ENCODE assay signal across 1 cellular context in the genomic region with DNA sequence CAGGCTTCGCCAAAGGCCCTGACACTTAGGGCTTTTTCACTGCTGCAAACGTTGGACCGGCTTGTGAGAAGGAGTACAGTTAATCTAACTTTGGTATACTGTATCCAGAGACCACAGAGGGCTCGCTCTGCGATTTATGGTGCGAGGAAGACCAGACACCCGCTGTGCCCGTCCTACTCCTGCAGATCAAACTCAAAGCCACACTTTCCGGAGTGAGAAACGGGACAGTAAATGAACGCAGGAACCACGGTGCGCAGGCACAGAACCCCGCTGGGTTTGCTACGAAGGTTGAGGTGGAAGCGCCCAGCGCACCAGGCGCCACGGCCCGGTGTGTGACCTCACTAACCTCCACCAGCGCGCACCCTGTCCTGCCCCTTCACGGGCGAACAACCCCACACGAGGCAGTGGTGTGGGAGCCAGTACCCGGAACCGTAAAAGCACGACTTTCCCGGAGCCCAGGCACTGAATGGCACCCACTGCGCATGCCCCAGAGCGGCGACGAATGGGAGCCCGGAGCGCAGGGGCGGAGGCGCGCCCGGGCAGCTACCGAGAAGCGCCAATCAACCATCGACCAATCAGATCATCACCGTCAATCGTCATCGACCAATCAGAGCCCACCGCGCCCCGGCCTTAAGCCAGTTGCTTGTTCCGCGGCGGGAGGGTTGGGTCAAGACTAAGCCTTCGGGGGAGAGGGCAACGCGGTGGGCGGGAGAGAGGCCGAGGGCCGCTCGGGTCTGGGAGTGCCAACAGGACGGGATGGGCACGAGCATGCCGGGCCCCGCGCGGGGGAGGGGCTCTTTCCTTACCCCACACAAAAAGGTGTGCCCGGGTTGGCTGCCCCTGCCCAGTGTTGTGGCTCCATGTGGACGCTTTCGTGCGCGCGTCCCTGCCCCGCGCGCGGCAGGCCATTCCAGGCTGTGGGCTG.
TF ChIP-seq lines count a peak whose summit lies in the region.

No MANE protein-coding gene starts in this region.

TF ChIP-seq in K562, 482 proteins besides CTCF, POLR2A, EP300 and RAD21 (continued from another document and continues in another):
- TF ChIP-seq, protein P1, sequence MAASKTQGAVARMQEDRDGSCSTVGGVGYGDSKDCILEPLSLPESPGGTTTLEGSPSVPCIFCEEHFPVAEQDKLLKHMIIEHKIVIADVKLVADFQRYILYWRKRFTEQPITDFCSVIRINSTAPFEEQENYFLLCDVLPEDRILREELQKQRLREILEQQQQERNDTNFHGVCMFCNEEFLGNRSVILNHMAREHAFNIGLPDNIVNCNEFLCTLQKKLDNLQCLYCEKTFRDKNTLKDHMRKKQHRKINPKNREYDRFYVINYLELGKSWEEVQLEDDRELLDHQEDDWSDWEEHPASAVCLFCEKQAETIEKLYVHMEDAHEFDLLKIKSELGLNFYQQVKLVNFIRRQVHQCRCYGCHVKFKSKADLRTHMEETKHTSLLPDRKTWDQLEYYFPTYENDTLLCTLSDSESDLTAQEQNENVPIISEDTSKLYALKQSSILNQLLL (CRISPR knock-in tag; IDR thresholded peaks at IDR 0.05; ENCODE audit: borderline replicate concordance): no peak
- TF ChIP-seq ZNF3 (CRISPR knock-in tag; IDR thresholded peaks at IDR 0.05): no peak
- no peak for TF ChIP-seq U2AF2 (optimal IDR thresholded peaks at IDR 0.05; ENCODE audit: low read depth, low read length)
- peak; percentile 98 to 99 for TF ChIP-seq NRF1 (conservative IDR thresholded peaks at IDR 0.05 in 1 of 2, IDR thresholded peaks at IDR 0.05 in 1 of 2)
- TF ChIP-seq TAF1 (IDR thresholded peaks at IDR 0.05; ENCODE audit: control insufficient read depth, extremely low read depth, insufficient read depth, low read length, severe bottlenecking): peak; percentile 83
- no peak for TF ChIP-seq ZNF146 (CRISPR knock-in tag; IDR thresholded peaks at IDR 0.05; ENCODE audit: unreplicated experiment)
- TF ChIP-seq TRIM28 (IDR thresholded peaks at IDR 0.05): no peak
- TF ChIP-seq CSDE1 (IDR thresholded peaks at IDR 0.05): no peak
- TF ChIP-seq, protein P2, sequence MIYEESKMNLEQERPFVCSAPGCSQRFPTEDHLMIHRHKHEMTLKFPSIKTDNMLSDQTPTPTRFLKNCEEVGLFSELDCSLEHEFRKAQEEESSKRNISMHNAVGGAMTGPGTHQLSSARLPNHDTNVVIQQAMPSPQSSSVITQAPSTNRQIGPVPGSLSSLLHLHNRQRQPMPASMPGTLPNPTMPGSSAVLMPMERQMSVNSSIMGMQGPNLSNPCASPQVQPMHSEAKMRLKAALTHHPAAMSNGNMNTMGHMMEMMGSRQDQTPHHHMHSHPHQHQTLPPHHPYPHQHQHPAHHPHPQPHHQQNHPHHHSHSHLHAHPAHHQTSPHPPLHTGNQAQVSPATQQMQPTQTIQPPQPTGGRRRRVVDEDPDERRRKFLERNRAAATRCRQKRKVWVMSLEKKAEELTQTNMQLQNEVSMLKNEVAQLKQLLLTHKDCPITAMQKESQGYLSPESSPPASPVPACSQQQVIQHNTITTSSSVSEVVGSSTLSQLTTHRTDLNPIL (CRISPR knock-in tag; IDR thresholded peaks at IDR 0.05): no peak
- TF ChIP-seq ZNF347 (CRISPR knock-in tag; IDR thresholded peaks at IDR 0.05; ENCODE audit: low read depth): no peak
- TF ChIP-seq RHOXF2B (CRISPR knock-in tag; conservative IDR thresholded peaks at IDR 0.05): no peak
- TF ChIP-seq NCOA4 (IDR thresholded peaks at IDR 0.05; ENCODE audit: partially characterized antibody): no peak
- no peak for TF ChIP-seq NUFIP1 (IDR thresholded peaks at IDR 0.05; ENCODE audit: partially characterized antibody)
- no peak for TF ChIP-seq ARHGAP35 (IDR thresholded peaks at IDR 0.05; ENCODE audit: partially characterized antibody)
- TF ChIP-seq, protein P3, sequence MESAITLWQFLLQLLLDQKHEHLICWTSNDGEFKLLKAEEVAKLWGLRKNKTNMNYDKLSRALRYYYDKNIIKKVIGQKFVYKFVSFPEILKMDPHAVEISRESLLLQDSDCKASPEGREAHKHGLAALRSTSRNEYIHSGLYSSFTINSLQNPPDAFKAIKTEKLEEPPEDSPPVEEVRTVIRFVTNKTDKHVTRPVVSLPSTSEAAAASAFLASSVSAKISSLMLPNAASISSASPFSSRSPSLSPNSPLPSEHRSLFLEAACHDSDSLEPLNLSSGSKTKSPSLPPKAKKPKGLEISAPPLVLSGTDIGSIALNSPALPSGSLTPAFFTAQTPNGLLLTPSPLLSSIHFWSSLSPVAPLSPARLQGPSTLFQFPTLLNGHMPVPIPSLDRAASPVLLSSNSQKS (CRISPR knock-in tag; IDR thresholded peaks at IDR 0.05): no peak
- TF ChIP-seq POLR2AphosphoS5 (IDR thresholded peaks at IDR 0.05; ENCODE audit: control insufficient read depth, insufficient read depth, low read depth, low read length): peak; percentile 58; the same call in 1 of the 2 replicates
- TF ChIP-seq, protein P4, sequence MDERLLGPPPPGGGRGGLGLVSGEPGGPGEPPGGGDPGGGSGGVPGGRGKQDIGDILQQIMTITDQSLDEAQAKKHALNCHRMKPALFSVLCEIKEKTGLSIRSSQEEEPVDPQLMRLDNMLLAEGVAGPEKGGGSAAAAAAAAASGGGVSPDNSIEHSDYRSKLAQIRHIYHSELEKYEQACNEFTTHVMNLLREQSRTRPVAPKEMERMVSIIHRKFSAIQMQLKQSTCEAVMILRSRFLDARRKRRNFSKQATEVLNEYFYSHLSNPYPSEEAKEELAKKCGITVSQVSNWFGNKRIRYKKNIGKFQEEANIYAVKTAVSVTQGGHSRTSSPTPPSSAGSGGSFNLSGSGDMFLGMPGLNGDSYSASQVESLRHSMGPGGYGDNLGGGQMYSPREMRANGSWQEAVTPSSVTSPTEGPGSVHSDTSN (CRISPR knock-in tag; IDR thresholded peaks at IDR 0.05; ENCODE audit: low read depth): peak; percentile 53; the same call in 1 of the 2 replicates
- TF ChIP-seq, protein P4 (tag; conservative IDR thresholded peaks at IDR 0.05; ENCODE audit: low read depth): peak; percentile 89
- no peak for TF ChIP-seq NFE2L1 (tag; IDR thresholded peaks at IDR 0.05; ENCODE audit: borderline replicate concordance, low read depth)
- no peak for TF ChIP-seq EZH2 (IDR thresholded peaks at IDR 0.05; ENCODE audit: borderline replicate concordance, low read depth, low read length)
- TF ChIP-seq ZNF695 (CRISPR knock-in tag; IDR thresholded peaks at IDR 0.05): no peak
- TF ChIP-seq BACH1 (tag; IDR thresholded peaks at IDR 0.05): no peak
- TF ChIP-seq RFX1 (IDR thresholded peaks at IDR 0.05): no peak
- TF ChIP-seq, protein P5, sequence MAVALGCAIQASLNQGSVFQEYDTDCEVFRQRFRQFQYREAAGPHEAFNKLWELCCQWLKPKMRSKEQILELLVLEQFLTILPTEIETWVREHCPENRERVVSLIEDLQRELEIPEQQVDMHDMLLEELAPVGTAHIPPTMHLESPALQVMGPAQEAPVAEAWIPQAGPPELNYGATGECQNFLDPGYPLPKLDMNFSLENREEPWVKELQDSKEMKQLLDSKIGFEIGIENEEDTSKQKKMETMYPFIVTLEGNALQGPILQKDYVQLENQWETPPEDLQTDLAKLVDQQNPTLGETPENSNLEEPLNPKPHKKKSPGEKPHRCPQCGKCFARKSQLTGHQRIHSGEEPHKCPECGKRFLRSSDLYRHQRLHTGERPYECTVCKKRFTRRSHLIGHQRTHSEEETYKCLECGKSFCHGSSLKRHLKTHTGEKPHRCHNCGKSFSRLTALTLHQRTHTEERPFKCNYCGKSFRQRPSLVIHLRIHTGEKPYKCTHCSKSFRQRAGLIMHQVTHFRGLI (CRISPR knock-in tag; IDR thresholded peaks at IDR 0.05): no peak
- TF ChIP-seq CBX1 (IDR thresholded peaks at IDR 0.05; ENCODE audit: low read depth): peak; percentile 51; the same call in 1 of the 2 replicates
- TF ChIP-seq, protein P6, sequence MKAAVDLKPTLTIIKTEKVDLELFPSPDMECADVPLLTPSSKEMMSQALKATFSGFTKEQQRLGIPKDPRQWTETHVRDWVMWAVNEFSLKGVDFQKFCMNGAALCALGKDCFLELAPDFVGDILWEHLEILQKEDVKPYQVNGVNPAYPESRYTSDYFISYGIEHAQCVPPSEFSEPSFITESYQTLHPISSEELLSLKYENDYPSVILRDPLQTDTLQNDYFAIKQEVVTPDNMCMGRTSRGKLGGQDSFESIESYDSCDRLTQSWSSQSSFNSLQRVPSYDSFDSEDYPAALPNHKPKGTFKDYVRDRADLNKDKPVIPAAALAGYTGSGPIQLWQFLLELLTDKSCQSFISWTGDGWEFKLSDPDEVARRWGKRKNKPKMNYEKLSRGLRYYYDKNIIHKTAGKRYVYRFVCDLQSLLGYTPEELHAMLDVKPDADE (conservative IDR thresholded peaks at IDR 0.05; ENCODE audit: control insufficient read depth, low read depth, low read length): no peak
- no peak for TF ChIP-seq FIP1L1 (IDR thresholded peaks at IDR 0.05; ENCODE audit: low read depth, low read length, poor library complexity, severe bottlenecking)
- TF ChIP-seq ZNF134 (CRISPR knock-in tag; conservative IDR thresholded peaks at IDR 0.05): no peak
- peak; percentile 76 for TF ChIP-seq CHD2 (IDR thresholded peaks at IDR 0.05; ENCODE audit: low read depth, low read length)
- TF ChIP-seq CBFB (CRISPR knock-in tag; IDR thresholded peaks at IDR 0.05): no peak
- TF ChIP-seq POLR3A (IDR thresholded peaks at IDR 0.05; ENCODE audit: borderline replicate concordance, extremely low read depth, insufficient read depth, insufficient read length): no peak
- peak; percentile 71 for TF ChIP-seq POLR2B (IDR thresholded peaks at IDR 0.05; ENCODE audit: low read depth, partially characterized antibody)
- no peak for TF ChIP-seq PHB (CRISPR knock-in tag; IDR thresholded peaks at IDR 0.05)
- TF ChIP-seq SAFB2 (IDR thresholded peaks at IDR 0.05; ENCODE audit: borderline replicate concordance, low read depth, low read length, severe bottlenecking): no peak
- TF ChIP-seq CC2D1A (IDR thresholded peaks at IDR 0.05): no peak
- no peak for TF ChIP-seq NBN (IDR thresholded peaks at IDR 0.05; ENCODE audit: low read depth)
- TF ChIP-seq, protein P7, sequence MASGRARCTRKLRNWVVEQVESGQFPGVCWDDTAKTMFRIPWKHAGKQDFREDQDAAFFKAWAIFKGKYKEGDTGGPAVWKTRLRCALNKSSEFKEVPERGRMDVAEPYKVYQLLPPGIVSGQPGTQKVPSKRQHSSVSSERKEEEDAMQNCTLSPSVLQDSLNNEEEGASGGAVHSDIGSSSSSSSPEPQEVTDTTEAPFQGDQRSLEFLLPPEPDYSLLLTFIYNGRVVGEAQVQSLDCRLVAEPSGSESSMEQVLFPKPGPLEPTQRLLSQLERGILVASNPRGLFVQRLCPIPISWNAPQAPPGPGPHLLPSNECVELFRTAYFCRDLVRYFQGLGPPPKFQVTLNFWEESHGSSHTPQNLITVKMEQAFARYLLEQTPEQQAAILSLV (tag; IDR thresholded peaks at IDR 0.05): no peak
- no peak for TF ChIP-seq ZNF644 (tag; IDR thresholded peaks at IDR 0.05; ENCODE audit: low read depth)
- no peak for TF ChIP-seq SMARCC2 (IDR thresholded peaks at IDR 0.05; ENCODE audit: low read depth)
- no peak for TF ChIP-seq BRD4 (IDR thresholded peaks at IDR 0.05)
- TF ChIP-seq ZNF121 (CRISPR knock-in tag; conservative IDR thresholded peaks at IDR 0.05): no peak
- TF ChIP-seq SMAD1 (IDR thresholded peaks at IDR 0.05; ENCODE audit: low read depth, low read length, partially characterized antibody): peak; percentile 1
- TF ChIP-seq, protein P8, sequence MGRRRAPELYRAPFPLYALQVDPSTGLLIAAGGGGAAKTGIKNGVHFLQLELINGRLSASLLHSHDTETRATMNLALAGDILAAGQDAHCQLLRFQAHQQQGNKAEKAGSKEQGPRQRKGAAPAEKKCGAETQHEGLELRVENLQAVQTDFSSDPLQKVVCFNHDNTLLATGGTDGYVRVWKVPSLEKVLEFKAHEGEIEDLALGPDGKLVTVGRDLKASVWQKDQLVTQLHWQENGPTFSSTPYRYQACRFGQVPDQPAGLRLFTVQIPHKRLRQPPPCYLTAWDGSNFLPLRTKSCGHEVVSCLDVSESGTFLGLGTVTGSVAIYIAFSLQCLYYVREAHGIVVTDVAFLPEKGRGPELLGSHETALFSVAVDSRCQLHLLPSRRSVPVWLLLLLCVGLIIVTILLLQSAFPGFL (CRISPR knock-in tag; IDR thresholded peaks at IDR 0.05): peak; percentile 62; the same call in 1 of the 2 replicates
- TF ChIP-seq, protein P9, sequence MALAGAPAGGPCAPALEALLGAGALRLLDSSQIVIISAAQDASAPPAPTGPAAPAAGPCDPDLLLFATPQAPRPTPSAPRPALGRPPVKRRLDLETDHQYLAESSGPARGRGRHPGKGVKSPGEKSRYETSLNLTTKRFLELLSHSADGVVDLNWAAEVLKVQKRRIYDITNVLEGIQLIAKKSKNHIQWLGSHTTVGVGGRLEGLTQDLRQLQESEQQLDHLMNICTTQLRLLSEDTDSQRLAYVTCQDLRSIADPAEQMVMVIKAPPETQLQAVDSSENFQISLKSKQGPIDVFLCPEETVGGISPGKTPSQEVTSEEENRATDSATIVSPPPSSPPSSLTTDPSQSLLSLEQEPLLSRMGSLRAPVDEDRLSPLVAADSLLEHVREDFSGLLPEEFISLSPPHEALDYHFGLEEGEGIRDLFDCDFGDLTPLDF (CRISPR knock-in tag; IDR thresholded peaks at IDR 0.05): no peak
- TF ChIP-seq STAG1 (CRISPR knock-in tag; IDR thresholded peaks at IDR 0.05; ENCODE audit: borderline replicate concordance): no peak
- TF ChIP-seq ZC3H4 (CRISPR knock-in tag; IDR thresholded peaks at IDR 0.05; ENCODE audit: borderline replicate concordance): no peak
- TF ChIP-seq, protein P10, sequence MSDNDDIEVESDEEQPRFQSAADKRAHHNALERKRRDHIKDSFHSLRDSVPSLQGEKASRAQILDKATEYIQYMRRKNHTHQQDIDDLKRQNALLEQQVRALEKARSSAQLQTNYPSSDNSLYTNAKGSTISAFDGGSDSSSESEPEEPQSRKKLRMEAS (CRISPR knock-in tag; IDR thresholded peaks at IDR 0.05): peak; percentile 10
- TF ChIP-seq FOXK1 (CRISPR knock-in tag; IDR thresholded peaks at IDR 0.05; ENCODE audit: borderline replicate concordance): no peak
- TF ChIP-seq TSC22D4 (tag; IDR thresholded peaks at IDR 0.05): no peak
- no peak for TF ChIP-seq ZNF699 (CRISPR knock-in tag; IDR thresholded peaks at IDR 0.05; ENCODE audit: insufficient replicate concordance)
- no peak for TF ChIP-seq ZNF551 (CRISPR knock-in tag; IDR thresholded peaks at IDR 0.05)
- no peak for TF ChIP-seq CREBBP (IDR thresholded peaks at IDR 0.05; ENCODE audit: low read depth, low read length)
- no peak for TF ChIP-seq ZNF324 (CRISPR knock-in tag; IDR thresholded peaks at IDR 0.05)
- peak; percentile 92 for TF ChIP-seq POLR2G (IDR thresholded peaks at IDR 0.05; ENCODE audit: low read depth, low read length)
- TF ChIP-seq, protein P11, sequence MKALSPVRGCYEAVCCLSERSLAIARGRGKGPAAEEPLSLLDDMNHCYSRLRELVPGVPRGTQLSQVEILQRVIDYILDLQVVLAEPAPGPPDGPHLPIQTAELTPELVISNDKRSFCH (CRISPR knock-in tag; IDR thresholded peaks at IDR 0.05): no peak
- TF ChIP-seq, protein P11 (tag; IDR thresholded peaks at IDR 0.05): no peak
- TF ChIP-seq BCL6 (CRISPR knock-in tag; IDR thresholded peaks at IDR 0.05): no peak
- no peak for TF ChIP-seq SIN3B (IDR thresholded peaks at IDR 0.05; ENCODE audit: low read depth)
